Comparison of ENCODE assay signal across 8 cellular contexts in genomic region chr7:117011419-117012260, GRCh38. TPM values are rescaled to one million over a fixed set of nuclear protein-coding genes. Genes with fewer than 3 reads are reported as not detected.
A peak's percentile ranks its signal among the peaks of the same experiment; 100 is the strongest.
DNase-seq lines count a peak whose midpoint lies in the region; ATAC-seq, FAIRE-seq and TF ChIP-seq lines count a peak whose summit lies in the region.

No MANE protein-coding gene starts in this region.

- H3K9me3 ChIP-seq in kidney (ENCODE audit: control insufficient read depth in 1 of 2, low read length in 2 of 2) = no peaks in the 10 kb centered on the region

- intact Hi-C loops in kidney (cut with DNase I) = no loop called here

- TF ChIP-seq CTCF in chondrocyte (IDR thresholded peaks at IDR 0.05) (no peak), kidney (IDR thresholded peaks at IDR 0.05; ENCODE audit: borderline replicate concordance, extremely low read depth, insufficient read depth) (no peak)

- H3K4me1 ChIP-seq in kidney (ENCODE audit: control insufficient read depth in 1 of 2, insufficient read depth in 1 of 2, low read depth in 1 of 2, low read length in 2 of 2) = peaks cover 0 to 3% of the 10 kb centered on the region in 2 donors

- ATAC-seq in GM18499 (IDR thresholded peaks at IDR 0.05; ENCODE audit: insufficient read depth, unreplicated experiment) (peak; percentile 85), GM19467 (IDR thresholded peaks at IDR 0.05; ENCODE audit: unreplicated experiment) (peak; percentile 80), HG03103 (IDR thresholded peaks at IDR 0.05; ENCODE audit: low read depth, unreplicated experiment) (peak; percentile 66)

- H3K9me3 Mint-ChIP-seq in chondrocyte (ENCODE audit: low read depth) = peaks cover 2% of the 10 kb centered on the region

- H3K27ac ChIP-seq in kidney (ENCODE audit: low read depth in 2 of 2, low read length in 2 of 2) = no peak overlapping the region

- no peaks in the 10 kb centered on the region for H3K36me3 ChIP-seq in kidney (ENCODE audit: control insufficient read depth in 1 of 2, insufficient read depth in 2 of 2, low read length in 2 of 2)

- H3K9ac ChIP-seq in kidney (ENCODE audit: low read length in 2 of 2) = no peak overlapping the region

- no peaks in the 10 kb centered on the region for H3K36me3 Mint-ChIP-seq in chondrocyte (ENCODE audit: low read depth)

- DNase-seq in chondrocyte (ENCODE audit: low spot score) (no peak), kidney (no peak), D341Med (ENCODE audit: low spot score) (no peak), NAMALWA (ENCODE audit: low spot score) (no peak), superior temporal gyrus (ENCODE audit: extremely low spot score) (no peak)

- no peak overlapping the region for H3K4me3 ChIP-seq in kidney (ENCODE audit: low read length in 2 of 2)

- FAIRE-seq in kidney (lab: Jason Lieb, UNC) = no peak

- H3K27ac Mint-ChIP-seq in chondrocyte (ENCODE audit: unreplicated experiment) = peak overlapping the region; percentile 72

- H3K4me3 Mint-ChIP-seq in chondrocyte (ENCODE audit: unreplicated experiment) = no peak overlapping the region

- H3K4me1 Mint-ChIP-seq in chondrocyte (ENCODE audit: low read depth) = peaks cover 76% of the 10 kb centered on the region

- H3K27me3 Mint-ChIP-seq in chondrocyte (ENCODE audit: low read depth) = no peaks in the 10 kb centered on the region

RNA-seq across cellular contexts. Expression of gene ST7, which starts 58.3 kb away (rescaled TPM):
- 64.8 to 76.4 TPM (median 69.7 TPM) in 3 replicates for total RNA-seq in chondrocyte
- total RNA-seq in kidney = 21.5 TPM
- polyA plus RNA-seq in kidney (ENCODE audit: insufficient read depth, low read depth, low replicate concordance) = 29.8 TPM
